ENCODE assay signal across 6 cellular contexts in genomic region chr12:123671876-123672275, GRCh38. TPM values are rescaled to one million over a fixed set of nuclear protein-coding genes. Genes with fewer than 3 reads are reported as not detected.
A peak's percentile ranks its signal among the peaks of the same experiment; 100 is the strongest.
DNase-seq lines count a peak whose midpoint lies in the region; ATAC-seq and TF ChIP-seq lines count a peak whose summit lies in the region.

No MANE protein-coding gene starts in this region.

- no peak for TF ChIP-seq POLR2A in uterus (IDR thresholded peaks at IDR 0.05)

- H3K4me3 ChIP-seq in left ventricle myocardium inferior (peak overlapping the region; percentile 77), uterus (peak overlapping the region; percentile 88 to 94)
- no peak overlapping the region for H3K4me3 ChIP-seq in effector memory CD4-positive, alpha-beta T cell (ENCODE audit: insufficient read depth, low read depth, low read length, poor library complexity, severe bottlenecking)

- no peak overlapping the region for H3K27ac Mint-ChIP-seq in glutamatergic neuron (ENCODE audit: unreplicated experiment)

- intact Hi-C loops in left ventricle myocardium inferior (cut with micrococcal nuclease): no loop called here
- intact Hi-C loops in Right ventricle myocardium inferior (cut with DNase I): no loop called here
- intact Hi-C loops in uterus (cut with DNase I; ENCODE audit: low total_unique reads): no loop called here

- DNase-seq in left ventricle myocardium inferior (no peak), Right ventricle myocardium inferior (ENCODE audit: missing footprints) (no peak), glutamatergic neuron (no peak), uterus (no peak)
- DNase-seq in effector memory CD4-positive, alpha-beta T cell: no peak

- ATAC-seq in Right ventricle myocardium inferior (no peak), GM21528 (IDR thresholded peaks at IDR 0.05; ENCODE audit: low FRiP score, unreplicated experiment) (no peak)

- H3K27ac ChIP-seq in left ventricle myocardium inferior (replicated peaks) (no peak overlapping the region), uterus (no peak overlapping the region)
- no peak overlapping the region for H3K27ac ChIP-seq in effector memory CD4-positive, alpha-beta T cell (ENCODE audit: insufficient read depth, low read length, poor library complexity, severe bottlenecking)

- peaks cover 1% of the 10 kb centered on the region for H3K27me3 Mint-ChIP-seq in glutamatergic neuron (ENCODE audit: unreplicated experiment)

- H3K4me1 Mint-ChIP-seq in glutamatergic neuron (ENCODE audit: low read depth, unreplicated experiment): no peaks in the 10 kb centered on the region

- no peaks in the 10 kb centered on the region for H3K36me3 Mint-ChIP-seq in glutamatergic neuron (ENCODE audit: unreplicated experiment)

- H3K36me3 ChIP-seq in left ventricle myocardium inferior (peaks cover 23% of the 10 kb centered on the region), uterus (no peaks in the 10 kb centered on the region)
- H3K36me3 ChIP-seq in effector memory CD4-positive, alpha-beta T cell (ENCODE audit: control insufficient read depth, insufficient read depth, low read length): peaks cover 9% of the 10 kb centered on the region

- H3K9me3 ChIP-seq in left ventricle myocardium inferior (replicated peaks) (no peaks in the 10 kb centered on the region), uterus (no peaks in the 10 kb centered on the region)
- no peaks in the 10 kb centered on the region for H3K9me3 ChIP-seq in effector memory CD4-positive, alpha-beta T cell (ENCODE audit: control insufficient read depth, low read length)

- H3K4me3 Mint-ChIP-seq in glutamatergic neuron (ENCODE audit: unreplicated experiment): peak overlapping the region; percentile 89

- H3K27me3 ChIP-seq in left ventricle myocardium inferior (ENCODE audit: low read depth) (no peaks in the 10 kb centered on the region), uterus (no peaks in the 10 kb centered on the region)
- no peaks in the 10 kb centered on the region for H3K27me3 ChIP-seq in effector memory CD4-positive, alpha-beta T cell (replicated peaks; ENCODE audit: control insufficient read depth, insufficient read depth, low read length, poor library complexity, severe bottlenecking)

- TF ChIP-seq CTCF in left ventricle myocardium inferior (IDR thresholded peaks at IDR 0.05; ENCODE audit: borderline replicate concordance) (no peak), glutamatergic neuron (IDR thresholded peaks at IDR 0.05; ENCODE audit: partially characterized antibody, unreplicated experiment) (no peak), uterus (IDR thresholded peaks at IDR 0.05) (no peak)

- no peaks in the 10 kb centered on the region for H3K9me3 Mint-ChIP-seq in glutamatergic neuron (ENCODE audit: unreplicated experiment)

- H3K4me1 ChIP-seq in left ventricle myocardium inferior (peaks cover 17% of the 10 kb centered on the region), uterus (peaks cover 0 to 5% of the 10 kb centered on the region in 2 donors)
- peaks cover 6% of the 10 kb centered on the region for H3K4me1 ChIP-seq in effector memory CD4-positive, alpha-beta T cell (ENCODE audit: control insufficient read depth, insufficient read depth, low read length, poor library complexity, severe bottlenecking)

RNA-seq across cellular contexts. Expression of gene TCTN2, which starts 1.0 kb away (rescaled TPM):
- 3.9 TPM for total RNA-seq in left ventricle myocardium inferior
- 3.3 TPM for total RNA-seq in Right ventricle myocardium inferior
- total RNA-seq in glutamatergic neuron (ENCODE audit: unreplicated experiment): 5.7 TPM
- 100 to 1,000 TPM in 1 of 4 donors, 10 to 100 TPM in 2, 1 to 10 TPM in 1; 3.8 to 334 (median 23.9) TPM for total RNA-seq in uterus

RNA-seq across cellular contexts. Expression of gene GTF2H3, which starts 38.2 kb away (rescaled TPM):
- total RNA-seq in left ventricle myocardium inferior (13.9 TPM), Right ventricle myocardium inferior (13.3 TPM), glutamatergic neuron (ENCODE audit: unreplicated experiment) (23.0 TPM), uterus (10 to 100 TPM; 12.3 to 66.4 (median 31.1) TPM)

RNA-seq across cellular contexts. Expression of gene EIF2B1, which starts 38.4 kb away (rescaled TPM):
- total RNA-seq in left ventricle myocardium inferior (27.9 TPM), Right ventricle myocardium inferior (33.1 TPM), glutamatergic neuron (ENCODE audit: unreplicated experiment) (45.8 TPM), uterus (100 to 1,000 TPM in 1 of 4 donors, 10 to 100 TPM in 3; 35.1 to 114 (median 66.7) TPM)

RNA-seq across cellular contexts. Expression of gene ATP6V0A2, which starts 40.3 kb away (rescaled TPM):
- total RNA-seq in left ventricle myocardium inferior (12.4 TPM), Right ventricle myocardium inferior (9.8 TPM), glutamatergic neuron (ENCODE audit: unreplicated experiment) (38.6 TPM), uterus (10 to 100 TPM; 10.6 to 38.6 (median 30.2) TPM)
